ENCODE assay signal across 15 cellular contexts in genomic region chr11:23586188-23586587, GRCh38.
DNase-seq lines count a peak whose midpoint lies in the region; ATAC-seq and TF ChIP-seq lines count a peak whose summit lies in the region.
"Had no signal": no experiment of that assay in that cellular context is flagged by ENCODE, and none has a peak within 500 bp of the region (broad histone marks: within the 10 kb centered on the region; RNA-seq: fewer than 3 reads in every experiment).

No MANE protein-coding gene starts in this region.

- ATAC-seq in HG02973 (IDR thresholded peaks at IDR 0.05; ENCODE audit: unreplicated experiment) = no peak
- ATAC-seq in GM21390 (IDR thresholded peaks at IDR 0.05; ENCODE audit: unreplicated experiment) = no peak
- no peak for ATAC-seq in HG03097 (IDR thresholded peaks at IDR 0.05; ENCODE audit: low FRiP score, unreplicated experiment)
- ATAC-seq: CD8-positive, alpha-beta T cell; GM12878; HCT116; HepG2 had no signal

- H3K27me3 ChIP-seq in DOHH2 (ENCODE audit: control insufficient read depth, low read length) = no peaks in the 10 kb centered on the region
- no peaks in the 10 kb centered on the region for H3K27me3 ChIP-seq in sigmoid colon

- no peaks in the 10 kb centered on the region for H4K20me1 ChIP-seq in DOHH2 (ENCODE audit: control insufficient read depth, insufficient read depth, low read depth, low read length)

- H3K4me2 ChIP-seq in DOHH2 (ENCODE audit: low read length) = peak overlapping the region; percentile 33; the same call in 1 of the 2 replicates

- 37 to 40% methylated on average over 1 of the region's 1 CpG for WGBS in sigmoid colon, 2 donors

- H3K4me3 ChIP-seq in DOHH2 (ENCODE audit: low read length) = no peak overlapping the region
- H3K4me3 ChIP-seq in sigmoid colon = no peak overlapping the region
- H3K4me3 ChIP-seq: GM12878, GM23248 had no signal

- intact Hi-C loops in sigmoid colon (cut with DNase I) = no loop called here

- TF ChIP-seq EP300 in sigmoid colon (IDR thresholded peaks at IDR 0.05) = peak in 1 of 4 donors; percentile 18

- peak; percentile 42 for DNase-seq in iris pigment epithelial cell (ENCODE audit: low read depth)
- no peak for DNase-seq in sigmoid colon
- DNase-seq in AG08396 (ENCODE audit: low spot score) = no peak
- DNase-seq: CD8-positive, alpha-beta T cell; COR-L47; DMS153 had no signal

- H3K36me3 ChIP-seq in DOHH2 (ENCODE audit: control insufficient read depth, low read length) (no peaks in the 10 kb centered on the region), sigmoid colon (no peaks in the 10 kb centered on the region)

- TF ChIP-seq POLR2A in sigmoid colon (IDR thresholded peaks at IDR 0.05) = no peak

- no peaks in the 10 kb centered on the region for H3K9me2 ChIP-seq in DOHH2 (replicated peaks; ENCODE audit: control insufficient read depth, low read length)

- no peak for TF ChIP-seq CTCF in DOHH2 (IDR thresholded peaks at IDR 0.05; ENCODE audit: low read depth, low read length, poor library complexity, severe bottlenecking)
- no peak for TF ChIP-seq CTCF in VCaP (conservative IDR thresholded peaks at IDR 0.05)
- TF ChIP-seq CTCF in sigmoid colon (IDR thresholded peaks at IDR 0.05) = no peak

- no peaks in the 10 kb centered on the region for H3K79me2 ChIP-seq in DOHH2 (ENCODE audit: control insufficient read depth, low read length)

- H3K27ac ChIP-seq in DOHH2 (ENCODE audit: low read depth, low read length) (no peak overlapping the region), VCaP (peak overlapping the region; percentile 70), sigmoid colon (peak overlapping the region in 3 of 4 donors; percentile 49 to 74 (median 67))
- H3K27ac ChIP-seq: GM23248 had no signal

- no peaks in the 10 kb centered on the region; the same call in 1 of the 2 replicates for H3K9me3 ChIP-seq in DOHH2 (ENCODE audit: control insufficient read depth, insufficient read depth, low read length)
- no peaks in the 10 kb centered on the region for H3K9me3 ChIP-seq in sigmoid colon

- no peaks in the 10 kb centered on the region for H3F3A ChIP-seq in DOHH2 (ENCODE audit: control insufficient read depth, insufficient read depth)

- peaks cover 35% of the 10 kb centered on the region for H3K4me1 ChIP-seq in DOHH2 (ENCODE audit: control insufficient read depth, low read length)
- peaks cover 0 to 31% (median 21%) of the 10 kb centered on the region in 4 donors for H3K4me1 ChIP-seq in sigmoid colon
